In genomic region chr1:112704908-112705627, GRCh38 we compare ENCODE assay signal across 8 cellular contexts.
DNase-seq lines count a peak whose midpoint lies in the region; ATAC-seq and TF ChIP-seq lines count a peak whose summit lies in the region.

No MANE protein-coding gene starts in this region.

- peak overlapping the region; percentile 72 for H3K4me2 ChIP-seq in MM.1S (ENCODE audit: low read depth, low read length)

- H3K4me1 ChIP-seq in ACC112 (ENCODE audit: control insufficient read depth, insufficient read depth, low read length, unreplicated experiment) (peaks cover 47% of the 10 kb centered on the region), MM.1S (ENCODE audit: low read length) (peaks cover 17% of the 10 kb centered on the region)

- no peaks in the 10 kb centered on the region for H4K20me1 ChIP-seq in MM.1S (ENCODE audit: insufficient read depth, low read length)

- TF ChIP-seq POLR2A in GM10847 (IDR thresholded peaks at IDR 0.05; ENCODE audit: extremely low read depth, insufficient read length) = peak; percentile 42

- peak; percentile 94 for DNase-seq in HFF-Myc (ENCODE audit: extremely low read depth, low read depth)
- peak; percentile 62 for DNase-seq in MM.1S
- DNase-seq in kidney glomerular epithelial cell (lab: John Stamatoyannopoulos, UW) = peak; percentile 99
- DNase-seq in stimulated activated effector memory CD8-positive, alpha-beta T cell treated with anti-CD3 and anti-CD28 coated beads, Interleukin-12 subunit alpha, Interleukin-12 subunit beta, amount 100 ng/mL, for 72 hours (ENCODE audit: low spot score in 2 of 2) = peak in 1 of 2 donors; percentile 74

- TF ChIP-seq CTCF in HFF-Myc (IDR thresholded peaks at IDR 0.05; ENCODE audit: low read depth, low read length, missing control alignments) (no peak), MM.1S (IDR thresholded peaks at IDR 0.05; ENCODE audit: low read length) (no peak)

- no peak overlapping the region for H2AFZ ChIP-seq in ACC112 (ENCODE audit: low read length, unreplicated experiment)
- H2AFZ ChIP-seq in MM.1S (ENCODE audit: low read length) = peak overlapping the region; percentile 61; the same call in 1 of the 2 replicates

- H3K27me3 ChIP-seq in ACC112 (ENCODE audit: insufficient read depth, low read length) = no peaks in the 10 kb centered on the region
- H3K27me3 ChIP-seq in MM.1S (replicated peaks; ENCODE audit: insufficient read depth, low read length) = peaks cover 13% of the 10 kb centered on the region; the same call in 1 of the 2 replicates

- H3K9me3 ChIP-seq in MM.1S (replicated peaks; ENCODE audit: insufficient read depth, low read length) = no peaks in the 10 kb centered on the region

- ATAC-seq in stimulated activated effector memory CD8-positive, alpha-beta T cell treated with anti-CD3 and anti-CD28 coated beads, Interleukin-12 subunit alpha, Interleukin-12 subunit beta, amount 100 ng/mL, for 72 hours = peak; percentile 76

- H3K4me1 Mint-ChIP-seq in T-helper 1 cell treated with Interleukin-12 subunit alpha and Interleukin-12 subunit beta and Interleukin-4 antibody, amounts not matched to agents 30 μg/mL and 1 μg/mL, for 36 hours (ENCODE audit: low read depth) = peaks cover 55% of the 10 kb centered on the region
- peaks cover 78% of the 10 kb centered on the region for H3K4me1 Mint-ChIP-seq in stimulated activated effector memory CD8-positive, alpha-beta T cell treated with anti-CD3 and anti-CD28 coated beads, Interleukin-12 subunit alpha, Interleukin-12 subunit beta, amount 100 ng/mL, for 72 hours

- peaks cover 18% of the 10 kb centered on the region for H3K36me3 Mint-ChIP-seq in T-helper 1 cell treated with Interleukin-12 subunit alpha and Interleukin-12 subunit beta and Interleukin-4 antibody, amounts not matched to agents 30 μg/mL and 1 μg/mL, for 36 hours (ENCODE audit: low read depth)
- H3K36me3 Mint-ChIP-seq in stimulated activated effector memory CD8-positive, alpha-beta T cell treated with anti-CD3 and anti-CD28 coated beads, Interleukin-12 subunit alpha, Interleukin-12 subunit beta, amount 100 ng/mL, for 72 hours = peaks cover 41% of the 10 kb centered on the region

- H3K36me3 ChIP-seq in ACC112 (ENCODE audit: insufficient read depth, low read length) (no peaks in the 10 kb centered on the region), MM.1S (replicated peaks; ENCODE audit: insufficient read depth, low read length) (no peaks in the 10 kb centered on the region)

- no peaks in the 10 kb centered on the region for H3K9me3 Mint-ChIP-seq in T-helper 1 cell treated with Interleukin-12 subunit alpha and Interleukin-12 subunit beta and Interleukin-4 antibody, amounts not matched to agents 30 μg/mL and 1 μg/mL, for 36 hours
- H3K9me3 Mint-ChIP-seq in stimulated activated effector memory CD8-positive, alpha-beta T cell treated with anti-CD3 and anti-CD28 coated beads, Interleukin-12 subunit alpha, Interleukin-12 subunit beta, amount 100 ng/mL, for 72 hours = no peaks in the 10 kb centered on the region

- no peaks in the 10 kb centered on the region for H3K9me2 ChIP-seq in MM.1S (replicated peaks; ENCODE audit: insufficient read depth, low read length)

- no peaks in the 10 kb centered on the region for H3F3A ChIP-seq in MM.1S (ENCODE audit: insufficient read depth, low read length)

- H3K4me3 Mint-ChIP-seq in T-helper 1 cell treated with Interleukin-12 subunit alpha and Interleukin-12 subunit beta and Interleukin-4 antibody, amounts not matched to agents 30 μg/mL and 1 μg/mL, for 36 hours = peak overlapping the region; percentile 87
- peak overlapping the region; percentile 71 for H3K4me3 Mint-ChIP-seq in stimulated activated effector memory CD8-positive, alpha-beta T cell treated with anti-CD3 and anti-CD28 coated beads, Interleukin-12 subunit alpha, Interleukin-12 subunit beta, amount 100 ng/mL, for 72 hours

- H3K27ac ChIP-seq in ACC112 (ENCODE audit: low read depth, low read length) (peak overlapping the region; percentile 84), MM.1S (ENCODE audit: low read length) (peak overlapping the region; percentile 23; the same call in 1 of the 2 replicates), cingulate gyrus (ENCODE audit: low read depth, low read length) (peak overlapping the region; percentile 91)

- peak overlapping the region; percentile 95 for H3K27ac Mint-ChIP-seq in T-helper 1 cell treated with Interleukin-12 subunit alpha and Interleukin-12 subunit beta and Interleukin-4 antibody, amounts not matched to agents 30 μg/mL and 1 μg/mL, for 36 hours
- H3K27ac Mint-ChIP-seq in stimulated activated effector memory CD8-positive, alpha-beta T cell treated with anti-CD3 and anti-CD28 coated beads, Interleukin-12 subunit alpha, Interleukin-12 subunit beta, amount 100 ng/mL, for 72 hours = peak overlapping the region; percentile 84

- peaks cover 26% of the 10 kb centered on the region for H3K27me3 Mint-ChIP-seq in T-helper 1 cell treated with Interleukin-12 subunit alpha and Interleukin-12 subunit beta and Interleukin-4 antibody, amounts not matched to agents 30 μg/mL and 1 μg/mL, for 36 hours (ENCODE audit: low read depth)

- H3K79me2 ChIP-seq in ACC112 (ENCODE audit: control insufficient read depth, insufficient read depth, low read length, unreplicated experiment) (peaks cover 46% of the 10 kb centered on the region), MM.1S (ENCODE audit: low read length) (no peaks in the 10 kb centered on the region)

- peak overlapping the region; percentile 8; the same call in 1 of the 2 replicates for H3K9ac ChIP-seq in MM.1S (ENCODE audit: low read length)

- H3K4me3 ChIP-seq in ACC112 (ENCODE audit: low read depth, low read length) = peak overlapping the region; percentile 91
- H3K4me3 ChIP-seq in HFF-Myc (replicated peaks; ENCODE audit: low read depth, low read length) = peak overlapping the region; percentile 89
- peak overlapping the region; percentile 40 for H3K4me3 ChIP-seq in MM.1S (ENCODE audit: low read length)

Comparison
In these comparisons a context has a peak if more than half of its experiments do, and no peak if none do; other contexts are left out.
1. H3K27ac ChIP-seq: peak in every context shown above with its lines; median percentile 91 in cingulate gyrus; 84 in ACC112; 23 in MM.1S.
2. H3K4me3 ChIP-seq: peak in every context shown above with its lines; median percentile 91 in ACC112; 89 in HFF-Myc; 40 in MM.1S.